8 cellular contexts compared by ENCODE assay signal in genomic region chrX:76253432-76253831, GRCh38.
DNase-seq lines count a peak whose midpoint lies in the region; ATAC-seq, FAIRE-seq and TF ChIP-seq lines count a peak whose summit lies in the region.

No MANE protein-coding gene starts in this region.

- no peaks in the 10 kb centered on the region for H3K27me3 ChIP-seq in sigmoid colon

- intact Hi-C loops in head of caudate nucleus (cut with DNase I) (no loop called here), sigmoid colon (cut with DNase I) (loop anchor here (10.0 kb wide), 1 partner anchor 79 kb away; the partner anchor contains the start of gene PBDC1)

- no peak for TF ChIP-seq EP300 in sigmoid colon (IDR thresholded peaks at IDR 0.05)

- no peaks in the 10 kb centered on the region for H3K36me3 ChIP-seq in sigmoid colon

- DNase-seq in AG20443 (ENCODE audit: low spot score) (peak; percentile 25), GM12892 (ENCODE audit: insufficient read length) (no peak), NCI-H526 treated with DMSO at 0.1 percent for 48 hours (lab: John Stamatoyannopoulos, UW) (peak; percentile 6), activated T-helper 1 cell treated with Interleukin-2 at 50 U/mL for 16 hours (ENCODE audit: low read depth) (peak; percentile 2), head of caudate nucleus (peak in 29 of 42 donors; percentile 3 to 63 (median 23)), sigmoid colon (no peak), mesenteric fat pad (ENCODE audit: low spot score) (no peak)

- H3K4me1 ChIP-seq in sigmoid colon = no peaks in the 10 kb centered on the region

- 19% methylated on average over 3 of the region's 3 CpGs for WGBS in sigmoid colon, 2 donors

- TF ChIP-seq POLR2A in GM12892 (IDR thresholded peaks at IDR 0.05; ENCODE audit: low read depth, low read length) (no peak), sigmoid colon (IDR thresholded peaks at IDR 0.05) (no peak)

- no peak overlapping the region for H3K27ac ChIP-seq in sigmoid colon

- TF ChIP-seq CTCF in sigmoid colon (IDR thresholded peaks at IDR 0.05) = peak in 3 of 4 experiments; percentile 25 to 34 (median 26)

- FAIRE-seq in GM12892 (lab: Jason Lieb, UNC) = peak; percentile 73

- no peak overlapping the region for H3K4me3 ChIP-seq in sigmoid colon

- H3K9me3 ChIP-seq in sigmoid colon = no peaks in the 10 kb centered on the region

- ATAC-seq in HG02840 (IDR thresholded peaks at IDR 0.05; ENCODE audit: low FRiP score, unreplicated experiment) = peak; percentile 67

Comparison
In these comparisons a context has a peak if more than half of its experiments do, and no peak if none do; other contexts are left out.
1. DNase-seq: peak in AG20443 (single experiment), NCI-H526 treated with DMSO at 0.1 percent for 48 hours (single experiment), activated T-helper 1 cell treated with Interleukin-2 at 50 U/mL for 16 hours (single experiment) and head of caudate nucleus (29 of 42); none in GM12892 (single experiment), sigmoid colon (single experiment) and mesenteric fat pad (single experiment).